ENCODE assay signal across 2 cellular contexts in genomic region chr2:99380376-99381010, GRCh38.
TF ChIP-seq lines count a peak whose summit lies in the region.

No MANE protein-coding gene starts in this region.

TF ChIP-seq in GM12878, 131 proteins besides CTCF, POLR2A, EP300 and RAD21 (continued from another document):
- TF ChIP-seq PKNOX1 (IDR thresholded peaks at IDR 0.05) = no peak
- TF ChIP-seq NR2F1 (conservative IDR thresholded peaks at IDR 0.05) = no peak
- TF ChIP-seq ZNF217 (IDR thresholded peaks at IDR 0.05) = no peak
- TF ChIP-seq JUNB (IDR thresholded peaks at IDR 0.05) = peak; percentile 51
- no peak for TF ChIP-seq ETV6 (conservative IDR thresholded peaks at IDR 0.05 in 1 of 2, IDR thresholded peaks at IDR 0.05 in 1 of 2; ENCODE audit: borderline replicate concordance in 1 of 2, low read depth in 1 of 2)
- no peak for TF ChIP-seq TCF7 (IDR thresholded peaks at IDR 0.05; ENCODE audit: borderline replicate concordance)
- TF ChIP-seq KDM1A (IDR thresholded peaks at IDR 0.05; ENCODE audit: borderline replicate concordance) = no peak

TF ChIP-seq in WTC11, 78 proteins besides CTCF, POLR2A, EP300 and RAD21 (continued from another document):
- TF ChIP-seq, protein P1, sequence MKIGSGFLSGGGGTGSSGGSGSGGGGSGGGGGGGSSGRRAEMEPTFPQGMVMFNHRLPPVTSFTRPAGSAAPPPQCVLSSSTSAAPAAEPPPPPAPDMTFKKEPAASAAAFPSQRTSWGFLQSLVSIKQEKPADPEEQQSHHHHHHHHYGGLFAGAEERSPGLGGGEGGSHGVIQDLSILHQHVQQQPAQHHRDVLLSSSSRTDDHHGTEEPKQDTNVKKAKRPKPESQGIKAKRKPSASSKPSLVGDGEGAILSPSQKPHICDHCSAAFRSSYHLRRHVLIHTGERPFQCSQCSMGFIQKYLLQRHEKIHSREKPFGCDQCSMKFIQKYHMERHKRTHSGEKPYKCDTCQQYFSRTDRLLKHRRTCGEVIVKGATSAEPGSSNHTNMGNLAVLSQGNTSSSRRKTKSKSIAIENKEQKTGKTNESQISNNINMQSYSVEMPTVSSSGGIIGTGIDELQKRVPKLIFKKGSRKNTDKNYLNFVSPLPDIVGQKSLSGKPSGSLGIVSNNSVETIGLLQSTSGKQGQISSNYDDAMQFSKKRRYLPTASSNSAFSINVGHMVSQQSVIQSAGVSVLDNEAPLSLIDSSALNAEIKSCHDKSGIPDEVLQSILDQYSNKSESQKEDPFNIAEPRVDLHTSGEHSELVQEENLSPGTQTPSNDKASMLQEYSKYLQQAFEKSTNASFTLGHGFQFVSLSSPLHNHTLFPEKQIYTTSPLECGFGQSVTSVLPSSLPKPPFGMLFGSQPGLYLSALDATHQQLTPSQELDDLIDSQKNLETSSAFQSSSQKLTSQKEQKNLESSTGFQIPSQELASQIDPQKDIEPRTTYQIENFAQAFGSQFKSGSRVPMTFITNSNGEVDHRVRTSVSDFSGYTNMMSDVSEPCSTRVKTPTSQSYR (CRISPR knock-in tag; IDR thresholded peaks at IDR 0.05) = no peak
- TF ChIP-seq, protein P2, sequence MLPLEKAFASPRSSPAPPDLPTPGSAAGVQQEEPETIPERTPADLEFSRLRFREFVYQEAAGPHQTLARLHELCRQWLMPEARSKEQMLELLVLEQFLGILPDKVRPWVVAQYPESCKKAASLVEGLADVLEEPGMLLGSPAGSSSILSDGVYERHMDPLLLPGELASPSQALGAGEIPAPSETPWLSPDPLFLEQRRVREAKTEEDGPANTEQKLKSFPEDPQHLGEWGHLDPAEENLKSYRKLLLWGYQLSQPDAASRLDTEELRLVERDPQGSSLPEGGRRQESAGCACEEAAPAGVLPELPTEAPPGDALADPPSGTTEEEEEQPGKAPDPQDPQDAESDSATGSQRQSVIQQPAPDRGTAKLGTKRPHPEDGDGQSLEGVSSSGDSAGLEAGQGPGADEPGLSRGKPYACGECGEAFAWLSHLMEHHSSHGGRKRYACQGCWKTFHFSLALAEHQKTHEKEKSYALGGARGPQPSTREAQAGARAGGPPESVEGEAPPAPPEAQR (CRISPR knock-in tag; IDR thresholded peaks at IDR 0.05) = no peak
- TF ChIP-seq IRF2 (CRISPR knock-in tag; IDR thresholded peaks at IDR 0.05; ENCODE audit: borderline replicate concordance, low read depth) (no peak), KAT7 (CRISPR knock-in tag; IDR thresholded peaks at IDR 0.05; ENCODE audit: borderline replicate concordance) (no peak), ZNF263 (CRISPR knock-in tag; IDR thresholded peaks at IDR 0.05; ENCODE audit: low read depth) (no peak), ZNF416 (CRISPR knock-in tag; IDR thresholded peaks at IDR 0.05) (no peak), MXD4 (CRISPR knock-in tag; IDR thresholded peaks at IDR 0.05; ENCODE audit: borderline replicate concordance) (no peak), ETV6 (CRISPR knock-in tag; IDR thresholded peaks at IDR 0.05) (no peak), ZNF671 (CRISPR knock-in tag; IDR thresholded peaks at IDR 0.05) (no peak), TCF7 (CRISPR knock-in tag; IDR thresholded peaks at IDR 0.05; ENCODE audit: low read depth) (no peak), NFE2L1 (CRISPR knock-in tag; IDR thresholded peaks at IDR 0.05) (no peak), NFATC4 (CRISPR knock-in tag; IDR thresholded peaks at IDR 0.05) (no peak), PREB (CRISPR knock-in tag; IDR thresholded peaks at IDR 0.05; ENCODE audit: borderline replicate concordance) (no peak), USF1 (CRISPR knock-in tag; IDR thresholded peaks at IDR 0.05) (no peak)
- TF ChIP-seq, protein P3, sequence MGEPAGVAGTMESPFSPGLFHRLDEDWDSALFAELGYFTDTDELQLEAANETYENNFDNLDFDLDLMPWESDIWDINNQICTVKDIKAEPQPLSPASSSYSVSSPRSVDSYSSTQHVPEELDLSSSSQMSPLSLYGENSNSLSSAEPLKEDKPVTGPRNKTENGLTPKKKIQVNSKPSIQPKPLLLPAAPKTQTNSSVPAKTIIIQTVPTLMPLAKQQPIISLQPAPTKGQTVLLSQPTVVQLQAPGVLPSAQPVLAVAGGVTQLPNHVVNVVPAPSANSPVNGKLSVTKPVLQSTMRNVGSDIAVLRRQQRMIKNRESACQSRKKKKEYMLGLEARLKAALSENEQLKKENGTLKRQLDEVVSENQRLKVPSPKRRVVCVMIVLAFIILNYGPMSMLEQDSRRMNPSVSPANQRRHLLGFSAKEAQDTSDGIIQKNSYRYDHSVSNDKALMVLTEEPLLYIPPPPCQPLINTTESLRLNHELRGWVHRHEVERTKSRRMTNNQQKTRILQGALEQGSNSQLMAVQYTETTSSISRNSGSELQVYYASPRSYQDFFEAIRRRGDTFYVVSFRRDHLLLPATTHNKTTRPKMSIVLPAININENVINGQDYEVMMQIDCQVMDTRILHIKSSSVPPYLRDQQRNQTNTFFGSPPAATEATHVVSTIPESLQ (CRISPR knock-in tag; IDR thresholded peaks at IDR 0.05) = no peak
- TF ChIP-seq, protein P4, sequence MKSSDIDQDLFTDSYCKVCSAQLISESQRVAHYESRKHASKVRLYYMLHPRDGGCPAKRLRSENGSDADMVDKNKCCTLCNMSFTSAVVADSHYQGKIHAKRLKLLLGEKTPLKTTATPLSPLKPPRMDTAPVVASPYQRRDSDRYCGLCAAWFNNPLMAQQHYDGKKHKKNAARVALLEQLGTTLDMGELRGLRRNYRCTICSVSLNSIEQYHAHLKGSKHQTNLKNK (CRISPR knock-in tag; IDR thresholded peaks at IDR 0.05) = no peak
TF ChIP-seq in WTC11: peak in this region for 0.
